Comparison of ENCODE assay signal across 21 cellular contexts in the genomic region with DNA sequence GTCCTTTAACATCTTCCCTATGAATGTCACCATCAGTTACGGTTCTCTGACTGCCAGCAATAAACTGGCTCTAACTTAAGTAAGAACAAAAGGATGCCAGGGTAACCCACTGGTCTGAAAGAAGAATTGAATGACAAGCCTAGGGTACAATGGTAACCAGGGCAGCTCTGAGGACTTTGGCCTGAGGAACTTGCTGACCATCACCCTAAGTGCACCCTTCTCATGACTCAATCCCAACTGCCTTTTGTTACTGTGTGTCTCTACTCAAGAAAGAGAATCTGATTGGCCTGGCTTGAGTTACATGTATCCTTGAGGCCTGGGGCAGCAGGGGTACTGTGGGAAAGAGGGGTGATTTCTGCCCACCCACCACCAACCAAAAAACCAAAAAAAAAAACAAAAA. TPM values are rescaled to one million over a fixed set of nuclear protein-coding genes. Genes with fewer than 3 reads are reported as not detected.
"Had no signal": no experiment of that assay in that cellular context is flagged by ENCODE, and none has a peak within 500 bp of the region (broad histone marks: within the 10 kb centered on the region; RNA-seq: fewer than 3 reads in every experiment).

No MANE protein-coding gene starts in this region.

- H3K36me3 Mint-ChIP-seq: activated naive CD8-positive, alpha-beta T cell treated with anti-CD3 and anti-CD28 coated beads, Interleukin-2, amount 10 ng/mL, durations not matched to agents 7 days and 5 days; memory B cell; stimulated activated effector memory CD8-positive, alpha-beta T cell treated with anti-CD3 and anti-CD28 coated beads, Interleukin-12 subunit alpha, Interleukin-12 subunit beta, amount 100 ng/mL, for 72 hours; T-cell had no signal

- H3K4me3 Mint-ChIP-seq: activated CD8-positive, alpha-beta T cell treated with anti-CD3 and anti-CD28 coated beads for 36 hours; activated naive CD8-positive, alpha-beta T cell treated with anti-CD3 and anti-CD28 coated beads, Interleukin-2, amount 10 ng/mL, durations not matched to agents 7 days and 5 days; memory B cell; stimulated activated effector memory CD8-positive, alpha-beta T cell treated with anti-CD3 and anti-CD28 coated beads, Interleukin-12 subunit alpha, Interleukin-12 subunit beta, amount 100 ng/mL, for 72 hours; T-cell had no signal

- H3K9me3 ChIP-seq: gastroesophageal sphincter, pancreas, right atrium auricular region, transverse colon had no signal

- FAIRE-seq: bronchial epithelial cell, pancreas had no signal

- H3K4me1 ChIP-seq: pancreas, right atrium auricular region, transverse colon had no signal

- H3K4me3 ChIP-seq: coronary artery, gastroesophageal sphincter, hepatocyte, pancreas, right atrium auricular region, smooth muscle cell, transverse colon had no signal

- H3K9me3 Mint-ChIP-seq: activated CD8-positive, alpha-beta T cell treated with anti-CD3 and anti-CD28 coated beads for 36 hours; activated naive CD8-positive, alpha-beta T cell treated with anti-CD3 and anti-CD28 coated beads, Interleukin-2, amount 10 ng/mL, durations not matched to agents 7 days and 5 days; memory B cell; stimulated activated effector memory CD8-positive, alpha-beta T cell treated with anti-CD3 and anti-CD28 coated beads, Interleukin-12 subunit alpha, Interleukin-12 subunit beta, amount 100 ng/mL, for 72 hours; T-cell had no signal

- DNase-seq: activated CD4-positive, alpha-beta T cell treated with anti-CD3 and anti-CD28 coated beads for 1 hour; activated CD8-positive, alpha-beta memory T cell treated with anti-CD3 and anti-CD28 coated beads, Interleukin-2, amount 50 U/mL, for 4 hours; activated CD8-positive, alpha-beta T cell treated with anti-CD3 and anti-CD28 coated beads for 36 hours; activated naive CD8-positive, alpha-beta T cell treated with anti-CD3 and anti-CD28 coated beads, Interleukin-2, amount 10 ng/mL, durations not matched to agents 7 days and 5 days; effector CD8-positive, alpha-beta T cell; left colon; pancreas; T-cell; T1000; transverse colon had no signal

- H3K27me3 ChIP-seq: gastroesophageal sphincter, hepatocyte, pancreas, right atrium auricular region, transverse colon had no signal

- H3K27ac ChIP-seq: epithelial cell of prostate, gastroesophageal sphincter, hepatocyte, pancreas, transverse colon had no signal

- H3K4me1 Mint-ChIP-seq: memory B cell; stimulated activated effector memory CD8-positive, alpha-beta T cell treated with anti-CD3 and anti-CD28 coated beads, Interleukin-12 subunit alpha, Interleukin-12 subunit beta, amount 100 ng/mL, for 72 hours; T-cell had no signal

- H3K27ac Mint-ChIP-seq: activated CD8-positive, alpha-beta T cell treated with anti-CD3 and anti-CD28 coated beads for 36 hours; activated naive CD8-positive, alpha-beta T cell treated with anti-CD3 and anti-CD28 coated beads, Interleukin-2, amount 10 ng/mL, durations not matched to agents 7 days and 5 days; memory B cell; stimulated activated effector memory CD8-positive, alpha-beta T cell treated with anti-CD3 and anti-CD28 coated beads, Interleukin-12 subunit alpha, Interleukin-12 subunit beta, amount 100 ng/mL, for 72 hours; T-cell had no signal

- H3K36me3 ChIP-seq: pancreas, right atrium auricular region, transverse colon had no signal

- H3K27me3 Mint-ChIP-seq: activated CD8-positive, alpha-beta T cell treated with anti-CD3 and anti-CD28 coated beads for 36 hours; T-cell had no signal

RNA-seq across cellular contexts. Expression of a gene that starts 9.5 kb away (rescaled TPM):
- total RNA-seq: activated CD8-positive, alpha-beta T cell treated with anti-CD3 and anti-CD28 coated beads for 36 hours; activated naive CD8-positive, alpha-beta T cell treated with anti-CD3 and anti-CD28 coated beads, Interleukin-2, amount 10 ng/mL, durations not matched to agents 7 days and 5 days; bronchial epithelial cell; gastroesophageal sphincter; left colon; SK-MEL-5; smooth muscle cell; T-cell; transverse colon had no signal
- polyA plus RNA-seq: neural cell had no signal

RNA-seq across cellular contexts. Expression of a gene that starts 57.8 kb away (rescaled TPM):
- polyA plus RNA-seq: neural cell had no signal
